Comparison of ENCODE assay signal across 22 cellular contexts in genomic region chr13:75745387-75745786, GRCh38.
A peak's percentile ranks its signal among the peaks of the same experiment; 100 is the strongest.
DNase-seq lines count a peak whose midpoint lies in the region; ATAC-seq and TF ChIP-seq lines count a peak whose summit lies in the region.
"Had no signal": no experiment of that assay in that cellular context is flagged by ENCODE, and none has a peak within 500 bp of the region (broad histone marks: within the 10 kb centered on the region; RNA-seq: fewer than 3 reads in every experiment).

No MANE protein-coding gene starts in this region.

- intact Hi-C loops in MCF 10A (cut with micrococcal nuclease) (no loop called here), mammary epithelial cell (cut with micrococcal nuclease) (no loop called here), left cardiac atrium (cut with DNase I) (no loop called here)

- BruUV-seq in MCF 10A (replicated peaks; lab: Mats Ljungman, UMichigan) (no TSS peak), mammary epithelial cell (replicated peaks; lab: Mats Ljungman, UMichigan) (no TSS peak)

- TF ChIP-seq CTCF in MCF 10A (IDR thresholded peaks at IDR 0.05; ENCODE audit: unreplicated experiment) (no peak), mammary epithelial cell (conservative IDR thresholded peaks at IDR 0.05 in 1 of 2, IDR thresholded peaks at IDR 0.05 in 1 of 2; ENCODE audit: extremely low read depth in 1 of 2, insufficient read depth in 1 of 2, low read depth in 1 of 2, low read length in 2 of 2) (no peak), WTC11 (IDR thresholded peaks at IDR 0.05) (no peak), osteoblast (IDR thresholded peaks at IDR 0.05; ENCODE audit: extremely low read depth, low read depth, low read length) (no peak)

- H2AFZ ChIP-seq in mammary epithelial cell (ENCODE audit: low read depth, low read length) (no peak overlapping the region), osteoblast (ENCODE audit: low read length) (no peak overlapping the region)
- H2AFZ ChIP-seq: GM23338 had no signal

- no peaks in the 10 kb centered on the region for H3K36me3 Mint-ChIP-seq in MCF 10A (ENCODE audit: insufficient read depth, unreplicated experiment)
- peaks cover 29% of the 10 kb centered on the region for H3K36me3 Mint-ChIP-seq in WTC11
- H3K36me3 Mint-ChIP-seq: CD14-positive monocyte had no signal

- H3K4me2 ChIP-seq in mammary epithelial cell (ENCODE audit: insufficient read depth, low read depth, low read length): no peak overlapping the region
- H3K4me2 ChIP-seq in osteoblast (ENCODE audit: insufficient read depth, low read length): no peak overlapping the region
- H3K4me2 ChIP-seq: A549; BLaER1 treated with 17β-estradiol and CSF1 and Interleukin-3, amounts not matched to agents 10 nM and 100 nM; GM23338 had no signal

- no peak overlapping the region for H3K4me3 ChIP-seq in mammary epithelial cell (replicated peaks in 1 of 3; ENCODE audit: insufficient read depth in 1 of 3, low read depth in 2 of 3, low read length in 3 of 3)
- H3K4me3 ChIP-seq in osteoblast (ENCODE audit: insufficient read depth, low read length): no peak overlapping the region
- H3K4me3 ChIP-seq: A549; BLaER1 treated with 17β-estradiol and CSF1 and Interleukin-3, amounts not matched to agents 10 nM and 100 nM; GM12878; GM23338; HAP-1 had no signal

- H3K27me3 Mint-ChIP-seq in MCF 10A (ENCODE audit: insufficient read depth, unreplicated experiment): no peaks in the 10 kb centered on the region
- no peaks in the 10 kb centered on the region for H3K27me3 Mint-ChIP-seq in WTC11 (ENCODE audit: low read depth)
- H3K27me3 Mint-ChIP-seq: CD4-positive, alpha-beta T cell; CD8-positive, alpha-beta memory T cell had no signal

- peak overlapping the region; percentile 79 for H3K27ac Mint-ChIP-seq in MCF 10A (ENCODE audit: low read depth, unreplicated experiment)
- no peak overlapping the region for H3K27ac Mint-ChIP-seq in WTC11
- H3K27ac Mint-ChIP-seq: CD14-positive monocyte; CD4-positive, alpha-beta T cell; GM23338 had no signal

- H3K27me3 ChIP-seq in mammary epithelial cell (ENCODE audit: insufficient read depth, low read length) (no peaks in the 10 kb centered on the region), osteoblast (ENCODE audit: insufficient read depth, low read length) (no peaks in the 10 kb centered on the region)
- H3K27me3 ChIP-seq: BE2C; BLaER1 treated with 17β-estradiol and CSF1 and Interleukin-3, amounts not matched to agents 10 nM and 100 nM had no signal

- H3K36me3 ChIP-seq in mammary epithelial cell (ENCODE audit: insufficient read depth, low read length) (no peaks in the 10 kb centered on the region), osteoblast (ENCODE audit: insufficient read depth, low read length) (peaks cover 42% of the 10 kb centered on the region)
- H3K36me3 ChIP-seq: BE2C; BLaER1 treated with 17β-estradiol and CSF1 and Interleukin-3, amounts not matched to agents 10 nM and 100 nM; HAP-1 had no signal

- H3K4me1 ChIP-seq in mammary epithelial cell (ENCODE audit: insufficient read depth, low read length): peaks cover 10% of the 10 kb centered on the region
- H3K4me1 ChIP-seq in osteoblast (ENCODE audit: insufficient read depth, low read length): peaks cover 47% of the 10 kb centered on the region
- H3K4me1 ChIP-seq: BE2C, HAP-1 had no signal

- H3K9me3 Mint-ChIP-seq in MCF 10A (ENCODE audit: unreplicated experiment) (peaks cover 14% of the 10 kb centered on the region), WTC11 (peaks cover 41% of the 10 kb centered on the region)
- H3K9me3 Mint-ChIP-seq: CD4-positive, alpha-beta T cell had no signal

- H3K27ac ChIP-seq in mammary epithelial cell (ENCODE audit: insufficient read depth, low read depth, low read length) (no peak overlapping the region), osteoblast (ENCODE audit: low read depth, low read length) (peak overlapping the region; percentile 9)
- H3K27ac ChIP-seq: A549; BLaER1 treated with 17β-estradiol and CSF1 and Interleukin-3, amounts not matched to agents 10 nM and 100 nM had no signal

- H3K9me3 ChIP-seq in mammary epithelial cell (replicated peaks; ENCODE audit: insufficient read depth, low read length) (no peaks in the 10 kb centered on the region), osteoblast (ENCODE audit: low read depth, low read length) (no peaks in the 10 kb centered on the region)
- H3K9me3 ChIP-seq: A549, BE2C had no signal

- CTCF ChIA-PET in MCF 10A (lab: Yijun Ruan, JAX): no interaction called here
- CTCF ChIA-PET in mammary epithelial cell (lab: Charles Lee; ENCODE audit: low non-redundant PET): no interaction called here
- CTCF ChIA-PET in WTC11 (lab: Charles Lee): no interaction called here

- POLR2A ChIA-PET in MCF 10A (lab: Yijun Ruan, JAX): interaction anchor here (0.8 kb wide), 2 partner anchors 17 to 44 kb away, joined by 3 read pairs; no protein-coding TSS in a partner anchor
- POLR2A ChIA-PET in WTC11 (lab: Charles Lee): no interaction called here

- no peak for ATAC-seq in WTC11
- no peak for ATAC-seq in left cardiac atrium
- ATAC-seq: A549, GM12878, GM23338 had no signal

- H3K79me2 ChIP-seq in mammary epithelial cell (ENCODE audit: insufficient read depth, low read length) (no peaks in the 10 kb centered on the region), osteoblast (ENCODE audit: insufficient read depth, low read length) (peaks cover 92% of the 10 kb centered on the region)

- H3K9ac ChIP-seq in mammary epithelial cell (ENCODE audit: insufficient read depth, low read length): no peak overlapping the region
- H3K9ac ChIP-seq: BLaER1 treated with 17β-estradiol and CSF1 and Interleukin-3, amounts not matched to agents 10 nM and 100 nM had no signal

- no peak for DNase-seq in MCF 10A (ENCODE audit: unreplicated experiment)
- no peak for DNase-seq in mammary epithelial cell
- no peak for DNase-seq in WTC11 (ENCODE audit: low spot score)
- no peak for DNase-seq in osteoblast (ENCODE audit: insufficient read length, low spot score, missing footprints)
- DNase-seq in NK-92 (lab: John Stamatoyannopoulos, UW; ENCODE audit: unreplicated experiment): no peak
- no peak for DNase-seq in left cardiac atrium
- DNase-seq: 8988T; ACHN; AML-193; BE2C; CD4-positive, alpha-beta T cell; CD8-positive, alpha-beta memory T cell; DMS 273 treated with DMSO at 0.1 percent for 48 hours; DMS79; EL; GDM1 had no signal

- H4K20me1 ChIP-seq in mammary epithelial cell (ENCODE audit: insufficient read depth, low read length) (no peaks in the 10 kb centered on the region), osteoblast (ENCODE audit: insufficient read depth, low read length) (peaks cover 79% of the 10 kb centered on the region)
- H4K20me1 ChIP-seq: BLaER1 treated with 17β-estradiol and CSF1 and Interleukin-3, amounts not matched to agents 10 nM and 100 nM had no signal

- dilution Hi-C loops in mammary epithelial cell (cut with HindIII; ENCODE audit: low sequenced_read_pairs): no loop called here

- in situ Hi-C loops in mammary epithelial cell (cut with MboI; ENCODE audit: low sequenced_read_pairs in 2 of 2): no loop called here

- H3K4me3 Mint-ChIP-seq in MCF 10A (ENCODE audit: unreplicated experiment) (no peak overlapping the region), WTC11 (no peak overlapping the region)
- H3K4me3 Mint-ChIP-seq: CD14-positive monocyte; CD4-positive, alpha-beta T cell; CD8-positive, alpha-beta memory T cell; GM23338 had no signal

- WGBS in mammary epithelial cell (ENCODE audit: low coverage, missing lambda C conversion rate): 100% methylated on average over 2 of the region's 2 CpGs

- peaks cover 16% of the 10 kb centered on the region for H3K4me1 Mint-ChIP-seq in MCF 10A (ENCODE audit: insufficient read depth, unreplicated experiment)
- H3K4me1 Mint-ChIP-seq in WTC11: peaks cover 6% of the 10 kb centered on the region
- H3K4me1 Mint-ChIP-seq: CD8-positive, alpha-beta memory T cell had no signal

TF ChIP-seq in WTC11, 78 proteins besides CTCF, POLR2A, EP300 and RAD21:
- TF ChIP-seq ZNF396 (CRISPR knock-in tag; IDR thresholded peaks at IDR 0.05; ENCODE audit: borderline replicate concordance) (no peak), ZNF416 (CRISPR knock-in tag; IDR thresholded peaks at IDR 0.05) (peak; percentile 92), TCF7 (CRISPR knock-in tag; IDR thresholded peaks at IDR 0.05; ENCODE audit: low read depth) (no peak), ZNF138 (CRISPR knock-in tag; conservative IDR thresholded peaks at IDR 0.05) (no peak)
